ENCODE assay signal across 20 cellular contexts in genomic region chr10:19999440-19999839, GRCh38.
DNase-seq lines count a peak whose midpoint lies in the region; ATAC-seq, FAIRE-seq and TF ChIP-seq lines count a peak whose summit lies in the region.
"Had no signal": no experiment of that assay in that cellular context is flagged by ENCODE, and none has a peak within 500 bp of the region (broad histone marks: within the 10 kb centered on the region; RNA-seq: fewer than 3 reads in every experiment).

No MANE protein-coding gene starts in this region.

- H3K27me3 ChIP-seq in parathyroid adenoma (ENCODE audit: control insufficient read depth, insufficient read depth, low read length) (no peaks in the 10 kb centered on the region), Peyer's patch (no peaks in the 10 kb centered on the region)
- H3K27me3 ChIP-seq: BLaER1 had no signal

- H3K9me3 ChIP-seq in parathyroid adenoma (ENCODE audit: control insufficient read depth, low read length) (no peaks in the 10 kb centered on the region), Peyer's patch (no peaks in the 10 kb centered on the region)

- TF ChIP-seq POLR2A in Peyer's patch (IDR thresholded peaks at IDR 0.05): no peak

- no peak overlapping the region for H2AFZ ChIP-seq in parathyroid adenoma
- H2AFZ ChIP-seq: GM23338 had no signal

- H3K9ac ChIP-seq in parathyroid adenoma: no peak overlapping the region
- H3K9ac ChIP-seq: BLaER1 had no signal

- H3K79me2 ChIP-seq in parathyroid adenoma: peaks cover 22% of the 10 kb centered on the region

- no peak overlapping the region for H3K4me2 ChIP-seq in parathyroid adenoma (ENCODE audit: low read length)
- H3K4me2 ChIP-seq: BLaER1, GM23338 had no signal

- DNase-seq in left colon: no peak
- no peak for DNase-seq in DMS53 (lab: John Stamatoyannopoulos, UW)
- no peak for DNase-seq in D721Med (ENCODE audit: insufficient read length, low spot score)
- DNase-seq in Peyer's patch: no peak
- DNase-seq: 8988T; CD4-positive, alpha-beta memory T cell; DND-41; EL; HFFc6; IMR-90 had no signal

- H3K4me1 ChIP-seq in parathyroid adenoma (peaks cover 45% of the 10 kb centered on the region), Peyer's patch (peaks cover 0 to 6% (median 0%) of the 10 kb centered on the region in 4 donors)

- H3K36me3 ChIP-seq in parathyroid adenoma (ENCODE audit: control insufficient read depth, insufficient read depth, low read length) (no peaks in the 10 kb centered on the region), Peyer's patch (peaks cover 0 to 14% (median 0%) of the 10 kb centered on the region in 3 donors)

- intact Hi-C loops in left colon (cut with DNase I, micrococcal nuclease): no loop called here

- ATAC-seq in left colon (peak; percentile 96), HG03280 (IDR thresholded peaks at IDR 0.05; ENCODE audit: unreplicated experiment) (no peak)
- ATAC-seq: GM23338, HCT116 had no signal

- H3K27ac ChIP-seq in parathyroid adenoma (peak overlapping the region; percentile 71), Peyer's patch (no peak overlapping the region)
- H3K27ac ChIP-seq: BLaER1 had no signal

- FAIRE-seq in colon (lab: Jason Lieb, UNC) (peak; percentile 33), D721Med (lab: Jason Lieb, UNC) (no peak)
- FAIRE-seq: GM12891, GM18507, H54, HTR-8/SVneo had no signal

- H3K4me3 ChIP-seq in parathyroid adenoma (ENCODE audit: low read depth, low read length) (no peak overlapping the region), Peyer's patch (no peak overlapping the region)
- H3K4me3 ChIP-seq: BLaER1, GM23338 had no signal

- TF ChIP-seq CTCF in parathyroid adenoma (IDR thresholded peaks at IDR 0.05): no peak
- TF ChIP-seq CTCF in D721Med (IDR thresholded peaks at IDR 0.05; ENCODE audit: insufficient read depth, missing control alignments): no peak
- TF ChIP-seq CTCF in Peyer's patch (IDR thresholded peaks at IDR 0.05): no peak
